Comparison of ENCODE assay signal across 8 cellular contexts in genomic region chr7:4765776-4766490, GRCh38. TPM values are rescaled to one million over a fixed set of nuclear protein-coding genes. Genes with fewer than 3 reads are reported as not detected.
DNase-seq lines count a peak whose midpoint lies in the region; TF ChIP-seq lines count a peak whose summit lies in the region.
"Had no signal": no experiment of that assay in that cellular context is flagged by ENCODE, and none has a peak within 500 bp of the region (broad histone marks: within the 10 kb centered on the region; RNA-seq: fewer than 3 reads in every experiment).

No MANE protein-coding gene starts in this region.

- TF ChIP-seq CTCF in GM13977 (IDR thresholded peaks at IDR 0.05; ENCODE audit: extremely low read depth, insufficient read depth, missing control alignments) (peak; percentile 38), fibroblast of the aortic adventitia (IDR thresholded peaks at IDR 0.05; ENCODE audit: insufficient read depth, low read length) (peak; percentile 37)

- H3K27me3 ChIP-seq in rectal smooth muscle tissue (ENCODE audit: control insufficient read depth, insufficient read depth, low read length): no peaks in the 10 kb centered on the region
- H3K27me3 ChIP-seq: adrenal gland had no signal

- H3K27ac ChIP-seq in rectal smooth muscle tissue (ENCODE audit: low read depth, low read length): peak overlapping the region; percentile 99

- in situ Hi-C loops in GM13977 (cut with MboI; ENCODE audit: low pct_unique_long_range_greater_than_20kb, low sequenced_read_pairs, unreplicated experiment) (no loop called here), SK-MEL-5 (cut with HindIII; ENCODE audit: low pct_unique_long_range_greater_than_20kb, low sequenced_read_pairs) (no loop called here)

- peaks cover 34% of the 10 kb centered on the region for H3K4me1 ChIP-seq in rectal smooth muscle tissue (ENCODE audit: control insufficient read depth, insufficient read depth, low read length)

- DNase-seq in GM13977 (ENCODE audit: low spot score) (no peak), SK-MEL-5 (ENCODE audit: low read depth, low spot score) (peak; percentile 30), fibroblast of the aortic adventitia (ENCODE audit: low read depth) (no peak), NCI-H2171 treated with DMSO at 0.1 percent for 48 hours (lab: John Stamatoyannopoulos, UW) (no peak), UCSD-AML1 (lab: John Stamatoyannopoulos, UW; ENCODE audit: unreplicated experiment) (no peak), ureter (ENCODE audit: low spot score) (no peak)
- DNase-seq: adrenal gland had no signal

- H3K4me3 ChIP-seq in fibroblast of the aortic adventitia (ENCODE audit: low read depth, low read length): no peak overlapping the region
- H3K4me3 ChIP-seq in rectal smooth muscle tissue (ENCODE audit: low read length): peak overlapping the region; percentile 40
- H3K4me3 ChIP-seq: adrenal gland had no signal

- H3K9ac ChIP-seq in rectal smooth muscle tissue (ENCODE audit: low read length): peak overlapping the region; percentile 56

- peaks cover 27% of the 10 kb centered on the region for H3K36me3 ChIP-seq in rectal smooth muscle tissue (ENCODE audit: control insufficient read depth, insufficient read depth, low read length)

RNA-seq across cellular contexts. Expression of gene AP5Z1, which starts 9.5 kb away (rescaled TPM):
- total RNA-seq in SK-MEL-5 (2014; rRNA removed; shearing (Covaris generic)): 80.4 and 85.1 TPM in 2 replicates
- polyA plus RNA-seq in SK-MEL-5 (2015; cell fraction: cytosol; rRNA removed): 92.0 and 110 TPM in 2 replicates
- polyA plus RNA-seq in SK-MEL-5 (2015; cell fraction: nucleus; rRNA removed): 463 and 572 TPM in 2 replicates
- total RNA-seq in fibroblast of the aortic adventitia (ENCODE audit: low replicate concordance) (33.9 and 35.5 TPM in 2 replicates), ureter (39.1 TPM)
